ENCODE assay signal across 6 cellular contexts in genomic region chr1:1058088-1058905, GRCh38. TPM values are rescaled to one million over a fixed set of nuclear protein-coding genes. Genes with fewer than 3 reads are reported as not detected.
DNase-seq lines count a peak whose midpoint lies in the region; ATAC-seq and TF ChIP-seq lines count a peak whose summit lies in the region.

No MANE protein-coding gene starts in this region.

- intact Hi-C loops in activated CD8-positive, alpha-beta T cell treated with anti-CD3 and anti-CD28 coated beads for 36 hours (cut with micrococcal nuclease) = no loop called here

- peaks cover 24% of the 10 kb centered on the region for H3K27me3 Mint-ChIP-seq in activated CD8-positive, alpha-beta T cell treated with anti-CD3 and anti-CD28 coated beads for 36 hours
- peaks cover 67% of the 10 kb centered on the region for H3K27me3 Mint-ChIP-seq in nephron (ENCODE audit: low read depth)

- CTCF ChIA-PET in activated CD8-positive, alpha-beta T cell treated with anti-CD3 and anti-CD28 coated beads for 36 hours (lab: Charles Lee) = interaction anchor here (0.9 to 1.5 kb wide), 11 partner anchors 9 to 75 kb away, joined by 3 to 9 read pairs (median 3); partner anchors contain the start of gene ISG15

- H3K27ac Mint-ChIP-seq in activated CD8-positive, alpha-beta T cell treated with anti-CD3 and anti-CD28 coated beads for 36 hours = peak overlapping the region; percentile 13
- no peak overlapping the region for H3K27ac Mint-ChIP-seq in nephron

- ATAC-seq in activated CD8-positive, alpha-beta T cell treated with anti-CD3 and anti-CD28 coated beads for 36 hours = no peak

- peak overlapping the region; percentile 33; the same call in 1 of the 2 replicates for H3K4me3 ChIP-seq in HFF-Myc (replicated peaks; ENCODE audit: low read depth, low read length)

- POLR2A ChIA-PET in activated CD8-positive, alpha-beta T cell treated with anti-CD3 and anti-CD28 coated beads for 36 hours (lab: Charles Lee) = interaction anchor here (0.6 to 3.2 kb wide), 4 partner anchors 14 to 64 kb away, joined by 3 to 24 read pairs (median 4); partner anchors contain the start of gene ISG15

- peak overlapping the region; percentile 75 for H3K4me3 Mint-ChIP-seq in activated CD8-positive, alpha-beta T cell treated with anti-CD3 and anti-CD28 coated beads for 36 hours
- H3K4me3 Mint-ChIP-seq in nephron = peak overlapping the region; percentile 71 to 82 (median 79)

- peaks cover 27% of the 10 kb centered on the region for H3K36me3 Mint-ChIP-seq in activated CD8-positive, alpha-beta T cell treated with anti-CD3 and anti-CD28 coated beads for 36 hours (ENCODE audit: low read depth)
- H3K36me3 Mint-ChIP-seq in nephron (ENCODE audit: low read depth) = peaks cover 9% of the 10 kb centered on the region

- DNase-seq in HFF-Myc (ENCODE audit: extremely low read depth, low read depth) = no peak
- DNase-seq in activated CD8-positive, alpha-beta T cell treated with anti-CD3 and anti-CD28 coated beads for 36 hours = no peak
- no peak for DNase-seq in mucosa of gallbladder (ENCODE audit: low spot score)
- DNase-seq in occipital lobe (lab: John Stamatoyannopoulos, UW) = no peak
- no peak for DNase-seq in RKO (ENCODE audit: low spot score)

- no peaks in the 10 kb centered on the region for H3K9me3 Mint-ChIP-seq in activated CD8-positive, alpha-beta T cell treated with anti-CD3 and anti-CD28 coated beads for 36 hours
- H3K9me3 Mint-ChIP-seq in nephron = no peaks in the 10 kb centered on the region

- no peak for TF ChIP-seq CTCF in HFF-Myc (IDR thresholded peaks at IDR 0.05; ENCODE audit: low read depth, low read length, missing control alignments)
- TF ChIP-seq CTCF in activated CD8-positive, alpha-beta T cell treated with anti-CD3 and anti-CD28 coated beads for 36 hours (IDR thresholded peaks at IDR 0.05) = no peak
- TF ChIP-seq CTCF in nephron (IDR thresholded peaks at IDR 0.05; ENCODE audit: unreplicated experiment in 3 of 3) = no peak

- H3K4me1 Mint-ChIP-seq in activated CD8-positive, alpha-beta T cell treated with anti-CD3 and anti-CD28 coated beads for 36 hours (ENCODE audit: low read depth) = peaks cover 24% of the 10 kb centered on the region
- no peaks in the 10 kb centered on the region for H3K4me1 Mint-ChIP-seq in nephron

RNA-seq across cellular contexts. Expression of gene RNF223, which starts 15.8 kb away (rescaled TPM):
- not detected for total RNA-seq in activated CD8-positive, alpha-beta T cell treated with anti-CD3 and anti-CD28 coated beads for 36 hours
- total RNA-seq in mucosa of gallbladder (1.0 TPM), occipital lobe (not detected)

RNA-seq across cellular contexts. Expression of gene AGRN, which starts 38.4 kb away (rescaled TPM):
- 10 to 100 TPM; 64.9 to 68.0 TPM for total RNA-seq in activated CD8-positive, alpha-beta T cell treated with anti-CD3 and anti-CD28 coated beads for 36 hours
- total RNA-seq in mucosa of gallbladder (311 TPM), occipital lobe (71.9 TPM)

RNA-seq across cellular contexts. Expression of gene ISG15, which starts 45.0 kb away (rescaled TPM):
- total RNA-seq in activated CD8-positive, alpha-beta T cell treated with anti-CD3 and anti-CD28 coated beads for 36 hours = 100 to 1,000 TPM in 1 of 2 experiments, 10 to 100 TPM in 1; 94.5 to 102 TPM
- total RNA-seq in mucosa of gallbladder (41.5 TPM), occipital lobe (15.0 TPM)

RNA-seq across cellular contexts. Expression of gene C1orf159, which starts 57.6 kb away (rescaled TPM):
- 10 to 100 TPM; 17.5 to 20.3 TPM for total RNA-seq in activated CD8-positive, alpha-beta T cell treated with anti-CD3 and anti-CD28 coated beads for 36 hours
- total RNA-seq in mucosa of gallbladder (18.6 TPM), occipital lobe (5.5 TPM)

RNA-seq across cellular contexts. Expression of gene HES4, which starts 58.4 kb away (rescaled TPM):
- 1 to 10 TPM; 5.7 to 9.0 TPM for total RNA-seq in activated CD8-positive, alpha-beta T cell treated with anti-CD3 and anti-CD28 coated beads for 36 hours
- total RNA-seq in mucosa of gallbladder (25.6 TPM), occipital lobe (15.1 TPM)
